ENCODE assay signal across 10 cellular contexts in the genomic region with DNA sequence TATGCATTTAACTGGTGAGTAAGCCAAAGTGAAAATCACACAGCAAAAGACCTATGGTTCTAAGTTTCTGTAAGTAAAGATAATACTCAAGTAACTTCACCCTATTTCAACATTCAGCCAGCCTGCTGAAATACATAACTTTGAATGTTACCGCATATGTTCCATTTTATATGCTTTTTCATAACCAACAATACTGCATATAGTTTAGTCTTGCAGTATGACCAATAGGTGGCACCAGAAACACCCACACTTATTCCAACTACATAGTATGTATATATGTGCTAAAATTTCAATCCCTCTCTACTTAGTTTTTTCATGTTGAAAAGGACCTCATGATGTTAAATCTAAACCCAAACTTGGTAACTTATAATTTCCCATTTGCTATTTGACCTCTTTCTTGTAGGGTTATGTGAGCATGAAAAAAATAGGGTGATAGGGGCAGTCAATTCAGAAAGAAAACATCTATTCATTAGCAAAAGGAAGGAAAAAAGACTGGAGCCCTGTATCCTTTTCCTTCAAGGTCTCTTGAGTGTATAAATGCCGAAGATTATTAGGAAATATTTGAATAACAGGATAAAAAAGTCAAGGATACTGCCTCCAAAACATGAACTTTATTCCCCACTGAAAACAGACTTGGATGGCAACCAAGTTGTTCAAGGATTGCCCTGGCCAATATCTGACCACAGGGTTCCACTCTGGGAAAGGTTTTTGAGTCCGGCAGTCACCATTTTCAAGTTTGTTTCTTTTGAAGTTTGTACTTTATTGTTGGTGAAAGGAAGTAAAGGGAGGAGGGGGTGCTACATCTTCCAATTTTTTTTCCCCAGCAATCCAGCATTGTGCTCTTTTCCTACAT. TPM values are rescaled to one million over a fixed set of nuclear protein-coding genes. Genes with fewer than 3 reads are reported as not detected.
DNase-seq lines count a peak whose midpoint lies in the region; ATAC-seq, FAIRE-seq and TF ChIP-seq lines count a peak whose summit lies in the region.
"Had no signal": no experiment of that assay in that cellular context is flagged by ENCODE, and none has a peak within 500 bp of the region (broad histone marks: within the 10 kb centered on the region; RNA-seq: fewer than 3 reads in every experiment).

No MANE protein-coding gene starts in this region.

- H4K20me1 ChIP-seq in Karpas-422 (ENCODE audit: insufficient read depth, low read depth, low read length): no peaks in the 10 kb centered on the region

- peak in 5 of 6 experiments; percentile 23 to 41 (median 34) for TF ChIP-seq CTCF in adrenal gland (IDR thresholded peaks at IDR 0.05)
- peak; percentile 8 for TF ChIP-seq CTCF in kidney (IDR thresholded peaks at IDR 0.05; ENCODE audit: borderline replicate concordance, extremely low read depth, insufficient read depth)

- 34 to 46% (median 41%) methylated on average over 3 of the region's 3 CpGs for WGBS in adrenal gland, 4 donors

- H3K9ac ChIP-seq in Karpas-422 (ENCODE audit: low read length) (no peak overlapping the region), kidney (ENCODE audit: low read length in 2 of 2) (no peak overlapping the region)

- peak in 3 of 5 donors; percentile 22 to 33 (median 24) for DNase-seq in CD4-positive, alpha-beta memory T cell
- peak; percentile 90 for DNase-seq in Karpas-422
- DNase-seq in adrenal gland: peak in 2 of 7 donors; percentile 3 to 24
- DNase-seq in kidney: no peak
- no peak for DNase-seq in MV-4-11 (lab: John Stamatoyannopoulos, UW)
- no peak for DNase-seq in activated naive CD4-positive, alpha-beta T cell (lab: John Stamatoyannopoulos, UW)
- no peak for DNase-seq in retina
- DNase-seq: naive B cell had no signal

- no peak for TF ChIP-seq POLR2A in adrenal gland (IDR thresholded peaks at IDR 0.05)

- peaks cover 0 to 2% of the 10 kb centered on the region in 2 donors for H3K36me3 Mint-ChIP-seq in CD4-positive, alpha-beta memory T cell
- H3K36me3 Mint-ChIP-seq: naive B cell had no signal

- no peak overlapping the region for H3K4me3 ChIP-seq in CD4-positive, alpha-beta memory T cell (ENCODE audit: low read length in 2 of 2)
- H3K4me3 ChIP-seq in Karpas-422 (ENCODE audit: low read length) (no peak overlapping the region), adrenal gland (peak overlapping the region in 1 of 4 donors; percentile 28), kidney (ENCODE audit: low read length in 2 of 2) (no peak overlapping the region)
- H3K4me3 ChIP-seq: SJSA1 had no signal

- peaks cover 0 to 3% of the 10 kb centered on the region in 2 donors for H3K27me3 Mint-ChIP-seq in CD4-positive, alpha-beta memory T cell
- H3K27me3 Mint-ChIP-seq: naive B cell had no signal

- no peak overlapping the region for H3K27ac ChIP-seq in CD4-positive, alpha-beta memory T cell (ENCODE audit: low read depth, low read length)
- H3K27ac ChIP-seq in Karpas-422 (ENCODE audit: low read length) (no peak overlapping the region), adrenal gland (peak overlapping the region in 1 of 5 donors; percentile 58), kidney (ENCODE audit: low read depth in 2 of 2, low read length in 2 of 2) (peak overlapping the region; percentile 63 to 82)
- H3K27ac ChIP-seq: SJSA1 had no signal

- H3K4me3 Mint-ChIP-seq in CD4-positive, alpha-beta memory T cell: no peak overlapping the region
- H3K4me3 Mint-ChIP-seq: naive B cell had no signal

- POLR2A ChIA-PET in CD4-positive, alpha-beta memory T cell (lab: Charles Lee; ENCODE audit: partially characterized antibody): no interaction called here

- no peaks in the 10 kb centered on the region for H3K79me2 ChIP-seq in Karpas-422 (ENCODE audit: low read length)

- no peaks in the 10 kb centered on the region for H3K9me2 ChIP-seq in Karpas-422 (replicated peaks; ENCODE audit: insufficient read depth, low read length)

- no peaks in the 10 kb centered on the region for H3K27me3 ChIP-seq in CD4-positive, alpha-beta memory T cell (ENCODE audit: insufficient read depth, low read length)
- no peaks in the 10 kb centered on the region for H3K27me3 ChIP-seq in Karpas-422 (ENCODE audit: low read length)
- H3K27me3 ChIP-seq in adrenal gland: no peaks in the 10 kb centered on the region
- H3K27me3 ChIP-seq: SJSA1 had no signal

- no peaks in the 10 kb centered on the region for H3K4me1 ChIP-seq in CD4-positive, alpha-beta memory T cell (ENCODE audit: insufficient read depth, low read length)
- H3K4me1 ChIP-seq in Karpas-422 (ENCODE audit: low read length) (no peaks in the 10 kb centered on the region), adrenal gland (replicated peaks in 1 of 2) (peaks cover 0 to 24% of the 10 kb centered on the region in 2 donors), kidney (ENCODE audit: control insufficient read depth in 1 of 2, insufficient read depth in 1 of 2, low read depth in 1 of 2, low read length in 2 of 2) (peaks cover 16 to 34% of the 10 kb centered on the region in 2 donors)
- H3K4me1 ChIP-seq: SJSA1 had no signal

- no peaks in the 10 kb centered on the region for H3K36me3 ChIP-seq in CD4-positive, alpha-beta memory T cell (ENCODE audit: insufficient read depth, low read length)
- H3K36me3 ChIP-seq in Karpas-422 (ENCODE audit: insufficient read depth, low read length) (no peaks in the 10 kb centered on the region), adrenal gland (replicated peaks in 1 of 2) (no peaks in the 10 kb centered on the region), kidney (ENCODE audit: control insufficient read depth in 1 of 2, insufficient read depth in 2 of 2, low read length in 2 of 2) (no peaks in the 10 kb centered on the region)
- H3K36me3 ChIP-seq: SJSA1 had no signal

- no peaks in the 10 kb centered on the region for H3K9me3 ChIP-seq in CD4-positive, alpha-beta memory T cell (ENCODE audit: control insufficient read depth in 1 of 2, low read length in 2 of 2)
- H3K9me3 ChIP-seq in Karpas-422 (ENCODE audit: low read length): peaks cover 8% of the 10 kb centered on the region
- no peaks in the 10 kb centered on the region for H3K9me3 ChIP-seq in adrenal gland (replicated peaks in 1 of 3)
- no peaks in the 10 kb centered on the region for H3K9me3 ChIP-seq in kidney (ENCODE audit: control insufficient read depth in 1 of 2, low read length in 2 of 2)
- H3K9me3 ChIP-seq: SJSA1 had no signal

- no peak overlapping the region for H2AFZ ChIP-seq in Karpas-422 (ENCODE audit: low read length)

- ATAC-seq in GM18867 (IDR thresholded peaks at IDR 0.05; ENCODE audit: unreplicated experiment): peak; percentile 81

- no peak overlapping the region for H3K27ac Mint-ChIP-seq in CD4-positive, alpha-beta memory T cell
- H3K27ac Mint-ChIP-seq: naive B cell had no signal

- no peaks in the 10 kb centered on the region for H3K4me1 Mint-ChIP-seq in CD4-positive, alpha-beta memory T cell
- H3K4me1 Mint-ChIP-seq: naive B cell had no signal

- intact Hi-C loops in CD4-positive, alpha-beta memory T cell (cut with micrococcal nuclease): no loop called here
- intact Hi-C loops in adrenal gland (cut with DNase I): no loop called here
- intact Hi-C loops in kidney (cut with DNase I): no loop called here

- FAIRE-seq in kidney (lab: Jason Lieb, UNC): peak; percentile 15

- H3K4me2 ChIP-seq in Karpas-422 (ENCODE audit: low read depth, low read length, poor library complexity, severe bottlenecking): no peak overlapping the region

- CTCF ChIA-PET in CD4-positive, alpha-beta memory T cell (lab: Charles Lee; ENCODE audit: partially characterized antibody): interaction anchor here (1.1 to 1.6 kb wide), 2 partner anchors 119 to 311 kb away, joined by 3 to 4 read pairs; no protein-coding TSS in a partner anchor

- peaks cover 0 to 8% (median 3%) of the 10 kb centered on the region in 8 donors for H3K9me3 Mint-ChIP-seq in CD4-positive, alpha-beta memory T cell

RNA-seq across cellular contexts. Expression of a gene that starts 23.8 kb away (rescaled TPM):
- under 1 TPM; 0.03 to 0.06 TPM for total RNA-seq in CD4-positive, alpha-beta memory T cell
- not detected for polyA plus RNA-seq in CD4-positive, alpha-beta memory T cell
- 1.8 and 1.9 TPM in 2 replicates for total RNA-seq in Karpas-422 (2014; rRNA removed; shearing (Covaris generic); ENCODE audit: low replicate concordance)
- 10 to 100 TPM; 12.3 to 52.5 (median 22.7) TPM for total RNA-seq in adrenal gland
- polyA plus RNA-seq in adrenal gland: 10 to 100 TPM in 2 of 3 donors, 1 to 10 TPM in 1; 8.0 to 13.3 (median 11.6) TPM
- 41.4 TPM for total RNA-seq in kidney
- 21.4 TPM for polyA plus RNA-seq in kidney (ENCODE audit: insufficient read depth, low read depth, low replicate concordance)

RNA-seq across cellular contexts. Expression of a gene that starts 58.8 kb away (rescaled TPM):
- 10 to 100 TPM in 1 of 2 experiments, 1 to 10 TPM in 1; 9.1 to 11.2 TPM for total RNA-seq in CD4-positive, alpha-beta memory T cell
- polyA plus RNA-seq in CD4-positive, alpha-beta memory T cell: 10 to 100 TPM in 1 of 2 donors, 1 to 10 TPM in 1; 6.6 to 12.4 TPM
- total RNA-seq in Karpas-422 (2014; rRNA removed; shearing (Covaris generic); ENCODE audit: low replicate concordance): 98.9 and 228 TPM in 2 replicates
- total RNA-seq in adrenal gland (100 to 1,000 TPM in 1 of 8 donors, 10 to 100 TPM in 7; 32.6 to 101 (median 44.5) TPM), kidney (24.6 TPM)
- polyA plus RNA-seq in adrenal gland (10 to 100 TPM in 1 of 3 donors, 1 to 10 TPM in 2; 8.2 to 60.3 (median 8.2) TPM), kidney (ENCODE audit: insufficient read depth, low read depth, low replicate concordance) (12.0 TPM)

Comparison
In these comparisons a context has a peak if more than half of its experiments do, and no peak if none do; other contexts are left out.
1. DNase-seq: peak in CD4-positive, alpha-beta memory T cell (3 of 5) and Karpas-422 (single experiment); none in kidney (single experiment), MV-4-11 (single experiment), activated naive CD4-positive, alpha-beta T cell (0 of 4) and retina (single experiment).
2. H3K27ac ChIP-seq: peak in kidney (2 of 2); none in CD4-positive, alpha-beta memory T cell (single experiment) and Karpas-422 (single experiment).